ENCODE assay signal across 22 cellular contexts in genomic region chr17:5948811-5949210, GRCh38.
"Had no signal": no experiment of that assay in that cellular context is flagged by ENCODE, and none has a peak within 500 bp of the region (broad histone marks: within the 10 kb centered on the region; RNA-seq: fewer than 3 reads in every experiment).

No MANE protein-coding gene starts in this region.

- H3K4me3 ChIP-seq: colonic mucosa, coronary artery, dorsolateral prefrontal cortex, esophagus muscularis mucosa, esophagus squamous epithelium, gastrocnemius medialis, gastroesophageal sphincter, heart left ventricle, heart right ventricle had no signal

- H3K27ac ChIP-seq: colonic mucosa, coronary artery, dorsolateral prefrontal cortex, epithelial cell of prostate, esophagus muscularis mucosa, esophagus squamous epithelium, foreskin keratinocyte, gastrocnemius medialis, gastroesophageal sphincter, heart left ventricle, heart right ventricle had no signal

- H3K27me3 ChIP-seq: colonic mucosa, gastrocnemius medialis had no signal

- DNase-seq: colonic mucosa; cortex of kidney; dermis blood vessel endothelial cell; dorsolateral prefrontal cortex; effector CD4-positive, alpha-beta T cell; effector CD8-positive, alpha-beta T cell; effector memory CD4-positive, alpha-beta T cell; effector memory CD8-positive, alpha-beta T cell; endodermal cell; erythroblast; esophagus squamous epithelium; foreskin keratinocyte; foreskin melanocyte; gastrocnemius medialis; glutamatergic neuron; head of caudate nucleus; heart left ventricle; heart right ventricle had no signal

- H3K4me1 ChIP-seq: colonic mucosa, esophagus muscularis mucosa, esophagus squamous epithelium, foreskin keratinocyte, gastrocnemius medialis, gastroesophageal sphincter, heart left ventricle, heart right ventricle had no signal

- H3K36me3 ChIP-seq: colonic mucosa, esophagus muscularis mucosa, esophagus squamous epithelium, gastrocnemius medialis, gastroesophageal sphincter, heart left ventricle, heart right ventricle had no signal

- H3K9me3 ChIP-seq: colonic mucosa, esophagus muscularis mucosa, esophagus squamous epithelium, gastrocnemius medialis, heart left ventricle, heart right ventricle had no signal
